In genomic region chr19:41439441-41440222, GRCh38 we compare ENCODE assay signal across 1 cellular context.
TF ChIP-seq lines count a peak whose summit lies in the region.

Gene DMAC2, minus strand, starts transcription at chr19:41439912. Its CDS starts 13 bp downstream, at chr19:41439899.

TF ChIP-seq in HepG2, 621 proteins besides CTCF, POLR2A, EP300 and RAD21 (continued from another document and continues in another):
- TF ChIP-seq, protein P1, sequence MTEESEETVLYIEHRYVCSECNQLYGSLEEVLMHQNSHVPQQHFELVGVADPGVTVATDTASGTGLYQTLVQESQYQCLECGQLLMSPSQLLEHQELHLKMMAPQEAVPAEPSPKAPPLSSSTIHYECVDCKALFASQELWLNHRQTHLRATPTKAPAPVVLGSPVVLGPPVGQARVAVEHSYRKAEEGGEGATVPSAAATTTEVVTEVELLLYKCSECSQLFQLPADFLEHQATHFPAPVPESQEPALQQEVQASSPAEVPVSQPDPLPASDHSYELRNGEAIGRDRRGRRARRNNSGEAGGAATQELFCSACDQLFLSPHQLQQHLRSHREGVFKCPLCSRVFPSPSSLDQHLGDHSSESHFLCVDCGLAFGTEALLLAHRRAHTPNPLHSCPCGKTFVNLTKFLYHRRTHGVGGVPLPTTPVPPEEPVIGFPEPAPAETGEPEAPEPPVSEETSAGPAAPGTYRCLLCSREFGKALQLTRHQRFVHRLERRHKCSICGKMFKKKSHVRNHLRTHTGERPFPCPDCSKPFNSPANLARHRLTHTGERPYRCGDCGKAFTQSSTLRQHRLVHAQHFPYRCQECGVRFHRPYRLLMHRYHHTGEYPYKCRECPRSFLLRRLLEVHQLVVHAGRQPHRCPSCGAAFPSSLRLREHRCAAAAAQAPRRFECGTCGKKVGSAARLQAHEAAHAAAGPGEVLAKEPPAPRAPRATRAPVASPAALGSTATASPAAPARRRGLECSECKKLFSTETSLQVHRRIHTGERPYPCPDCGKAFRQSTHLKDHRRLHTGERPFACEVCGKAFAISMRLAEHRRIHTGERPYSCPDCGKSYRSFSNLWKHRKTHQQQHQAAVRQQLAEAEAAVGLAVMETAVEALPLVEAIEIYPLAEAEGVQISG (CRISPR knock-in tag; IDR thresholded peaks at IDR 0.05), result peak; percentile 96
- TF ChIP-seq RBFOX2 (IDR thresholded peaks at IDR 0.05; ENCODE audit: low read depth, low read length) (peak; percentile 70), DMAP1 (CRISPR knock-in tag; IDR thresholded peaks at IDR 0.05) (peak; percentile 77; the same call in 1 of the 2 replicates), ZNF619 (CRISPR knock-in tag; IDR thresholded peaks at IDR 0.05) (peak; percentile 65; the same call in 1 of the 2 replicates), KAT2B (IDR thresholded peaks at IDR 0.05; ENCODE audit: borderline replicate concordance, low read depth, low read length) (no peak), MTA1 (CRISPR knock-in tag; IDR thresholded peaks at IDR 0.05; ENCODE audit: borderline replicate concordance) (0 out of 2 replicates have a peak, but pooled peaks have one; percentile 35), ATF1 (CRISPR knock-in tag; IDR thresholded peaks at IDR 0.05) (peak; percentile 84; the same call in 1 of the 2 replicates), TGIF2 (CRISPR knock-in tag; IDR thresholded peaks at IDR 0.05) (peak; percentile 43; the same call in 1 of the 2 replicates), MAF1 (CRISPR knock-in tag; IDR thresholded peaks at IDR 0.05; ENCODE audit: borderline replicate concordance) (no peak), THAP9 (CRISPR knock-in tag; IDR thresholded peaks at IDR 0.05; ENCODE audit: borderline replicate concordance) (peak; percentile 99), RFX3 (CRISPR knock-in tag; IDR thresholded peaks at IDR 0.05) (no peak), SNAPC2 (CRISPR knock-in tag; IDR thresholded peaks at IDR 0.05) (no peak), ZNF557 (CRISPR knock-in tag; IDR thresholded peaks at IDR 0.05) (no peak), MIER2 (CRISPR knock-in tag; IDR thresholded peaks at IDR 0.05) (no peak), MZF1 (CRISPR knock-in tag; IDR thresholded peaks at IDR 0.05; ENCODE audit: borderline replicate concordance) (no peak), GABPB1 (CRISPR knock-in tag; IDR thresholded peaks at IDR 0.05) (peak; percentile 94), JUND (CRISPR knock-in tag; IDR thresholded peaks at IDR 0.05) (no peak), ZBTB7A (CRISPR knock-in tag; IDR thresholded peaks at IDR 0.05) (peak; percentile 90), RFX1 (IDR thresholded peaks at IDR 0.05) (no peak), MXI1 (IDR thresholded peaks at IDR 0.05; ENCODE audit: borderline replicate concordance, low read depth, low read length) (peak; percentile 28; the same call in 1 of the 3 replicates), AKAP8 (CRISPR knock-in tag; IDR thresholded peaks at IDR 0.05) (no peak), ZNF746 (CRISPR knock-in tag; IDR thresholded peaks at IDR 0.05) (no peak; the same call in 1 of the 2 replicates), HOXA3 (CRISPR knock-in tag; IDR thresholded peaks at IDR 0.05) (peak; percentile 85), ZNF644 (CRISPR knock-in tag; IDR thresholded peaks at IDR 0.05; ENCODE audit: low read depth) (no peak), MBNL3 (CRISPR knock-in tag; conservative IDR thresholded peaks at IDR 0.05) (no peak), NKX3-1 (CRISPR knock-in tag; IDR thresholded peaks at IDR 0.05) (no peak), POGK (CRISPR knock-in tag; conservative IDR thresholded peaks at IDR 0.05) (peak; percentile 73), ZNF121 (CRISPR knock-in tag; IDR thresholded peaks at IDR 0.05) (no peak), GTF3A (CRISPR knock-in tag; conservative IDR thresholded peaks at IDR 0.05) (no peak), NCOR1 (IDR thresholded peaks at IDR 0.05; ENCODE audit: borderline replicate concordance, low read length) (0 out of 2 replicates have a peak, but pooled peaks have one; percentile 39), JARID2 (CRISPR knock-in tag; IDR thresholded peaks at IDR 0.05; ENCODE audit: insufficient replicate concordance) (no peak), SATB2 (CRISPR knock-in tag; IDR thresholded peaks at IDR 0.05) (no peak)
- TF ChIP-seq, protein P2, sequence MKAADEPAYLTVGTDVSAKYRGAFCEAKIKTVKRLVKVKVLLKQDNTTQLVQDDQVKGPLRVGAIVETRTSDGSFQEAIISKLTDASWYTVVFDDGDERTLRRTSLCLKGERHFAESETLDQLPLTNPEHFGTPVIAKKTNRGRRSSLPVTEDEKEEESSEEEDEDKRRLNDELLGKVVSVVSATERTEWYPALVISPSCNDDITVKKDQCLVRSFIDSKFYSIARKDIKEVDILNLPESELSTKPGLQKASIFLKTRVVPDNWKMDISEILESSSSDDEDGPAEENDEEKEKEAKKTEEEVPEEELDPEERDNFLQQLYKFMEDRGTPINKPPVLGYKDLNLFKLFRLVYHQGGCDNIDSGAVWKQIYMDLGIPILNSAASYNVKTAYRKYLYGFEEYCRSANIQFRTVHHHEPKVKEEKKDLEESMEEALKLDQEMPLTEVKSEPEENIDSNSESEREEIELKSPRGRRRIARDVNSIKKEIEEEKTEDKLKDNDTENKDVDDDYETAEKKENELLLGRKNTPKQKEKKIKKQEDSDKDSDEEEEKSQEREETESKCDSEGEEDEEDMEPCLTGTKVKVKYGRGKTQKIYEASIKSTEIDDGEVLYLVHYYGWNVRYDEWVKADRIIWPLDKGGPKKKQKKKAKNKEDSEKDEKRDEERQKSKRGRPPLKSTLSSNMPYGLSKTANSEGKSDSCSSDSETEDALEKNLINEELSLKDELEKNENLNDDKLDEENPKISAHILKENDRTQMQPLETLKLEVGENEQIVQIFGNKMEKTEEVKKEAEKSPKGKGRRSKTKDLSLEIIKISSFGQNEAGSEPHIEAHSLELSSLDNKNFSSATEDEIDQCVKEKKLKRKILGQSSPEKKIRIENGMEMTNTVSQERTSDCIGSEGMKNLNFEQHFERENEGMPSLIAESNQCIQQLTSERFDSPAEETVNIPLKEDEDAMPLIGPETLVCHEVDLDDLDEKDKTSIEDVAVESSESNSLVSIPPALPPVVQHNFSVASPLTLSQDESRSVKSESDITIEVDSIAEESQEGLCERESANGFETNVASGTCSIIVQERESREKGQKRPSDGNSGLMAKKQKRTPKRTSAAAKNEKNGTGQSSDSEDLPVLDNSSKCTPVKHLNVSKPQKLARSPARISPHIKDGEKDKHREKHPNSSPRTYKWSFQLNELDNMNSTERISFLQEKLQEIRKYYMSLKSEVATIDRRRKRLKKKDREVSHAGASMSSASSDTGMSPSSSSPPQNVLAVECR (CRISPR knock-in tag; IDR thresholded peaks at IDR 0.05; ENCODE audit: borderline replicate concordance), result peak; percentile 86; the same call in 1 of the 2 replicates
- TF ChIP-seq, protein P3, sequence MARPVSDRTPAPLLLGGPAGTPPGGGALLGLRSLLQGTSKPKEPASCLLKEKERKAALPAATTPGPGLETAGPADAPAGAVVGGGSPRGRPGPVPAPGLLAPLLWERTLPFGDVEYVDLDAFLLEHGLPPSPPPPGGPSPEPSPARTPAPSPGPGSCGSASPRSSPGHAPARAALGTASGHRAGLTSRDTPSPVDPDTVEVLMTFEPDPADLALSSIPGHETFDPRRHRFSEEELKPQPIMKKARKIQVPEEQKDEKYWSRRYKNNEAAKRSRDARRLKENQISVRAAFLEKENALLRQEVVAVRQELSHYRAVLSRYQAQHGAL (CRISPR knock-in tag; IDR thresholded peaks at IDR 0.05; ENCODE audit: not compliant biosample characterization), result no peak
- TF ChIP-seq, protein P4, sequence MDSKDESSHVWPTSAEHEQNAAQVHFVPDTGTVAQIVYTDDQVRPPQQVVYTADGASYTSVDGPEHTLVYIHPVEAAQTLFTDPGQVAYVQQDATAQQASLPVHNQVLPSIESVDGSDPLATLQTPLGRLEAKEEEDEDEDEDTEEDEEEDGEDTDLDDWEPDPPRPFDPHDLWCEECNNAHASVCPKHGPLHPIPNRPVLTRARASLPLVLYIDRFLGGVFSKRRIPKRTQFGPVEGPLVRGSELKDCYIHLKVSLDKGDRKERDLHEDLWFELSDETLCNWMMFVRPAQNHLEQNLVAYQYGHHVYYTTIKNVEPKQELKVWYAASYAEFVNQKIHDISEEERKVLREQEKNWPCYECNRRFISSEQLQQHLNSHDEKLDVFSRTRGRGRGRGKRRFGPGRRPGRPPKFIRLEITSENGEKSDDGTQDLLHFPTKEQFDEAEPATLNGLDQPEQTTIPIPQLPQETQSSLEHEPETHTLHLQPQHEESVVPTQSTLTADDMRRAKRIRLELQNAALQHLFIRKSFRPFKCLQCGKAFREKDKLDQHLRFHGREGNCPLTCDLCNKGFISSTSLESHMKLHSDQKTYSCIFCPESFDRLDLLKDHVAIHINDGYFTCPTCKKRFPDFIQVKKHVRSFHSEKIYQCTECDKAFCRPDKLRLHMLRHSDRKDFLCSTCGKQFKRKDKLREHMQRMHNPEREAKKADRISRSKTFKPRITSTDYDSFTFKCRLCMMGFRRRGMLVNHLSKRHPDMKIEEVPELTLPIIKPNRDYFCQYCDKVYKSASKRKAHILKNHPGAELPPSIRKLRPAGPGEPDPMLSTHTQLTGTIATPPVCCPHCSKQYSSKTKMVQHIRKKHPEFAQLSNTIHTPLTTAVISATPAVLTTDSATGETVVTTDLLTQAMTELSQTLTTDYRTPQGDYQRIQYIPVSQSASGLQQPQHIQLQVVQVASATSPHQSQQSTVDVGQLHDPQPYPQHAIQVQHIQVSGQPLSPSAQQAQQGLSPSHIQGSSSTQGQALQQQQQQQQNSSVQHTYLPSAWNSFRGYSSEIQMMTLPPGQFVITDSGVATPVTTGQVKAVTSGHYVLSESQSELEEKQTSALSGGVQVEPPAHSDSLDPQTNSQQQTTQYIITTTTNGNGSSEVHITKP (CRISPR knock-in tag; IDR thresholded peaks at IDR 0.05; ENCODE audit: low read depth), result 0 out of 2 replicates have a peak, but pooled peaks have one; percentile 35
- TF ChIP-seq, protein P5, sequence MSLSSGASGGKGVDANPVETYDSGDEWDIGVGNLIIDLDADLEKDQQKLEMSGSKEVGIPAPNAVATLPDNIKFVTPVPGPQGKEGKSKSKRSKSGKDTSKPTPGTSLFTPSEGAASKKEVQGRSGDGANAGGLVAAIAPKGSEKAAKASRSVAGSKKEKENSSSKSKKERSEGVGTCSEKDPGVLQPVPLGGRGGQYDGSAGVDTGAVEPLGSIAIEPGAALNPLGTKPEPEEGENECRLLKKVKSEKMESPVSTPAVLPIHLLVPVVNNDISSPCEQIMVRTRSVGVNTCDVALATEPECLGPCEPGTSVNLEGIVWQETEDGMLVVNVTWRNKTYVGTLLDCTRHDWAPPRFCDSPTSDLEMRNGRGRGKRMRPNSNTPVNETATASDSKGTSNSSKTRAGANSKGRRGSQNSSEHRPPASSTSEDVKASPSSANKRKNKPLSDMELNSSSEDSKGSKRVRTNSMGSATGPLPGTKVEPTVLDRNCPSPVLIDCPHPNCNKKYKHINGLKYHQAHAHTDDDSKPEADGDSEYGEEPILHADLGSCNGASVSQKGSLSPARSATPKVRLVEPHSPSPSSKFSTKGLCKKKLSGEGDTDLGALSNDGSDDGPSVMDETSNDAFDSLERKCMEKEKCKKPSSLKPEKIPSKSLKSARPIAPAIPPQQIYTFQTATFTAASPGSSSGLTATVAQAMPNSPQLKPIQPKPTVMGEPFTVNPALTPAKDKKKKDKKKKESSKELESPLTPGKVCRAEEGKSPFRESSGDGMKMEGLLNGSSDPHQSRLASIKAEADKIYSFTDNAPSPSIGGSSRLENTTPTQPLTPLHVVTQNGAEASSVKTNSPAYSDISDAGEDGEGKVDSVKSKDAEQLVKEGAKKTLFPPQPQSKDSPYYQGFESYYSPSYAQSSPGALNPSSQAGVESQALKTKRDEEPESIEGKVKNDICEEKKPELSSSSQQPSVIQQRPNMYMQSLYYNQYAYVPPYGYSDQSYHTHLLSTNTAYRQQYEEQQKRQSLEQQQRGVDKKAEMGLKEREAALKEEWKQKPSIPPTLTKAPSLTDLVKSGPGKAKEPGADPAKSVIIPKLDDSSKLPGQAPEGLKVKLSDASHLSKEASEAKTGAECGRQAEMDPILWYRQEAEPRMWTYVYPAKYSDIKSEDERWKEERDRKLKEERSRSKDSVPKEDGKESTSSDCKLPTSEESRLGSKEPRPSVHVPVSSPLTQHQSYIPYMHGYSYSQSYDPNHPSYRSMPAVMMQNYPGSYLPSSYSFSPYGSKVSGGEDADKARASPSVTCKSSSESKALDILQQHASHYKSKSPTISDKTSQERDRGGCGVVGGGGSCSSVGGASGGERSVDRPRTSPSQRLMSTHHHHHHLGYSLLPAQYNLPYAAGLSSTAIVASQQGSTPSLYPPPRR (CRISPR knock-in tag; IDR thresholded peaks at IDR 0.05; ENCODE audit: borderline replicate concordance), result peak; percentile 37; the same call in 1 of the 2 replicates
- TF ChIP-seq, protein P6, sequence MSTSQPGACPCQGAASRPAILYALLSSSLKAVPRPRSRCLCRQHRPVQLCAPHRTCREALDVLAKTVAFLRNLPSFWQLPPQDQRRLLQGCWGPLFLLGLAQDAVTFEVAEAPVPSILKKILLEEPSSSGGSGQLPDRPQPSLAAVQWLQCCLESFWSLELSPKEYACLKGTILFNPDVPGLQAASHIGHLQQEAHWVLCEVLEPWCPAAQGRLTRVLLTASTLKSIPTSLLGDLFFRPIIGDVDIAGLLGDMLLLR (CRISPR knock-in tag; IDR thresholded peaks at IDR 0.05), result no peak
